ENCODE assay signal across 8 cellular contexts in the genomic region with DNA sequence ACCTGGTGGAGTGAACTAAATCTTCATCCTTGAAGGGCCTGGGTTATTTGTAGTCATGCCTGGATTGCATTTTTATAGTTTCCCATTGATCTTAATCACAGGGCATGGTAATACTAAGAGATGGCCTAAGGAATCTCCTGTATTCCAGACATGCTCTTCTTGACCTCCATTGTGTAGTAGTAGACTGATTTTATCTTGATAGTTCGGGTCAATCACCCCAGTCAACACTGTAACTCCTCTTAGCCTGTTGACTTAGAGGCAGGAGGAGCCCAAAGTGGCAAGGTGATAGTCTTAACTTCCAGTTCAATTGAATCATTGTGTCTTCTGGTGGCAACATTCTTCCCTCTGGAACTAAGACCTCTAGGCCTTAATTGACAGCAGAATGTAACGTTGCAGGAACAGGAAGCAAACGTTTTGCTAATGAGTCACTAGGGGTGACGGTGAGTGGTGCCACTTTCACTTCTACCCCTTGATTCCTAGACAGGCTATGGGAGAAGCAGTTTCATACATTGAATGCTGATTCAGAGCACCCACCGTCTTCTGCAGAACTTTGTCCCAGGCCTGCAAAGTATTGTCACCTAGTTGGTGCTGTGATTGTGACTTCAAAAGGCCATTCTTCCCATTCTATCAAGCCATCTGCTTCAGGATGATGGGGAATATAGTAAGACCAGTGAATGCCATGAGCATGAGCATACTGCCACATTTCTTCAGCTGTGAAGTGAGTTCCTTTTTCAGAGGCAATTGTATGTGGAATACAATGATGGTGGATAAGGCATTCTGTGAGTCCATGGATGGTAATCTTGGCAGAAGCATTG. TPM values are rescaled to one million over a fixed set of nuclear protein-coding genes. Genes with fewer than 3 reads are reported as not detected.
DNase-seq lines count a peak whose midpoint lies in the region; ATAC-seq, FAIRE-seq and TF ChIP-seq lines count a peak whose summit lies in the region.

No MANE protein-coding gene starts in this region.

- H3K27me3 Mint-ChIP-seq in Calu3 (ENCODE audit: unreplicated experiment): no peaks in the 10 kb centered on the region

- no peak overlapping the region for H3K4me3 Mint-ChIP-seq in Calu3 (ENCODE audit: low read depth, unreplicated experiment)

- TF ChIP-seq CTCF in Calu3 (IDR thresholded peaks at IDR 0.05; ENCODE audit: unreplicated experiment): no peak
- TF ChIP-seq CTCF in HFF-Myc (IDR thresholded peaks at IDR 0.05; ENCODE audit: low read depth, low read length, missing control alignments): no peak
- no peak for TF ChIP-seq CTCF in fibroblast of the aortic adventitia (IDR thresholded peaks at IDR 0.05; ENCODE audit: insufficient read depth, low read length)

- DNase-seq in Calu3: peak; percentile 55
- peak; percentile 63 for DNase-seq in HFF-Myc (ENCODE audit: extremely low read depth, low read depth)
- DNase-seq in RCC 7860 (ENCODE audit: low spot score): peak; percentile 93
- DNase-seq in fibroblast of the aortic adventitia (ENCODE audit: low read depth): peak; percentile 63
- DNase-seq in NCI-H524 (lab: John Stamatoyannopoulos, UW): no peak
- no peak for DNase-seq in right cardiac atrium

- H3K4me3 ChIP-seq in HFF-Myc (replicated peaks; ENCODE audit: low read depth, low read length): no peak overlapping the region
- no peak overlapping the region for H3K4me3 ChIP-seq in fibroblast of the aortic adventitia (ENCODE audit: low read depth, low read length)
- no peak overlapping the region for H3K4me3 ChIP-seq in right cardiac atrium (ENCODE audit: low read length)

- H3K27ac ChIP-seq in right cardiac atrium (ENCODE audit: low read length): no peak overlapping the region

- no peaks in the 10 kb centered on the region for H3K27me3 ChIP-seq in right cardiac atrium (ENCODE audit: control insufficient read depth, insufficient read depth)

- CTCF ChIA-PET in Calu3 (lab: Charles Lee): no interaction called here

- BruUV-seq in Calu3 (replicated peaks; lab: Mats Ljungman, UMichigan): TSS peak; percentile 61

- peak overlapping the region; percentile 90 for H3K27ac Mint-ChIP-seq in Calu3 (ENCODE audit: unreplicated experiment)

- intact Hi-C loops in Calu3 (cut with micrococcal nuclease; ENCODE audit: unreplicated experiment): loop anchor here (5.0 kb wide), 1 partner anchor 48 kb away; no protein-coding TSS in a partner anchor
- intact Hi-C loops in right cardiac atrium (cut with DNase I): no loop called here

- no peaks in the 10 kb centered on the region for H3K9me3 ChIP-seq in right cardiac atrium (ENCODE audit: control insufficient read depth, low read length)

- ATAC-seq in GM19467 (IDR thresholded peaks at IDR 0.05; ENCODE audit: unreplicated experiment) (no peak), right cardiac atrium (no peak), GM18873 (IDR thresholded peaks at IDR 0.05; ENCODE audit: low FRiP score, unreplicated experiment) (no peak)

- 48% methylated on average over 5 of the region's 5 CpGs for WGBS in right cardiac atrium

- peaks cover 2% of the 10 kb centered on the region for H3K9me3 Mint-ChIP-seq in Calu3 (ENCODE audit: low read depth, unreplicated experiment)

- peak; percentile 80 for FAIRE-seq in RCC 7860 (lab: Jason Lieb, UNC)

- no peaks in the 10 kb centered on the region for H3K4me1 ChIP-seq in right cardiac atrium (ENCODE audit: control insufficient read depth, insufficient read depth, low read length)

- H3K36me3 Mint-ChIP-seq in Calu3 (ENCODE audit: insufficient read depth, unreplicated experiment): no peaks in the 10 kb centered on the region

- H3K4me1 Mint-ChIP-seq in Calu3 (ENCODE audit: low read depth, unreplicated experiment): peaks cover 26% of the 10 kb centered on the region

RNA-seq across cellular contexts. Expression of a gene that starts 24.0 kb away (rescaled TPM):
- total RNA-seq in Calu3 (2022): 12.6 and 12.7 TPM in 2 replicates
- 26.2 and 96.9 TPM in 2 replicates for total RNA-seq in fibroblast of the aortic adventitia (ENCODE audit: low replicate concordance)
- total RNA-seq in right cardiac atrium: 10 to 100 TPM; 10.9 to 15.9 (median 14.6) TPM
- polyA plus RNA-seq in right cardiac atrium: 5.0 TPM

Comparison
In these comparisons a context has a peak if more than half of its experiments do, and no peak if none do; other contexts are left out.
1. DNase-seq: peak in Calu3 (single experiment), HFF-Myc (single experiment), RCC 7860 (single experiment) and fibroblast of the aortic adventitia (single experiment); none in NCI-H524 (0 of 2) and right cardiac atrium (0 of 3).